16 cellular contexts compared by ENCODE assay signal in the genomic region with DNA sequence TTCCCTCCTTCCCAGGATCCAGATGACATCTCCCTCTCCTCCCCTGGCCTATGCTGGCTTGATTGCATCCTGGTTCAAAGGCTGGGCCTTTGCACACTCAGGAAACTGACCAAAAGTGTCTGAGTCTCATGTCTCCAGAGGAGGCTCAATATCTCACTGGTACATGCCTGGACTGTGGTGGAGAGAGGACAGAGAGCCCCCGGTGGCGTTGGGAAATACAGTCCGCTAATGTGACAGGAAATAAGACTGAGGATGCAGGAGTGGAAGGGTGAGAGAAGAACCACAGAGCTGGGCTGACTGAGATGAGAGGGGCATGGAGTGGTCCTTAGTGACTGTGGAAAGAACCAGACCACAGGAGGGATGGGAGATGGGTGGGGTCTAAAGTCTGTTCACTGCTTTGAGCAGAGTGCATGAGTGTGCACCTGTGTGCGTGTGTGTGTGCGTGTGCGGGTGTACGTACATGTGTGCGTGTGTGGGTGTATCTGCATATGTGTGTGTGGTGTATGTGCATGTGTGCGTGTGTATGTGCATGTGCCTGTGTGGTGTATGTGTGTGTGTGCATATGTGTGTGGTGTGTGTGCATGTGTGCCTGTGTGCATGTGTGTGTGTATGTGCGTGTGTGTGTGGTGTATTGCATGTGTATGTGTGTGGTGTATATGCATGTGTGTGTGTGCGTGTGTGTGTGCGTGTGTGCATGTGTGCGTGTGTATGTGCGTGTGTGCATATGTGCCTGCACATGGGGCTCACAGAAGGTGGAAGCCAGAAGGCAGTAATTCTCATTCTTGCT. TPM values are rescaled to one million over a fixed set of nuclear protein-coding genes. Genes with fewer than 3 reads are reported as not detected.
DNase-seq lines count a peak whose midpoint lies in the region; ATAC-seq and TF ChIP-seq lines count a peak whose summit lies in the region.
"Had no signal": no experiment of that assay in that cellular context is flagged by ENCODE, and none has a peak within 500 bp of the region (broad histone marks: within the 10 kb centered on the region; RNA-seq: fewer than 3 reads in every experiment).

No MANE protein-coding gene starts in this region.

- no peak overlapping the region for H3K4me2 ChIP-seq in trophoblast cell (ENCODE audit: low read length)
- H3K4me2 ChIP-seq: BLaER1 had no signal

- no peak overlapping the region for H2BK12ac ChIP-seq in trophoblast cell (ENCODE audit: low read length)

- peak overlapping the region; percentile 56 for H3K27ac Mint-ChIP-seq in memory B cell

- H3K4me1 Mint-ChIP-seq in memory B cell = peaks cover 43% of the 10 kb centered on the region

- no peak overlapping the region for H3K4me3 ChIP-seq in HEK293 (ENCODE audit: low read depth, low read length)
- H3K4me3 ChIP-seq in trophoblast cell (ENCODE audit: low read depth, low read length) = peak overlapping the region; percentile 62
- H3K4me3 ChIP-seq: BLaER1, Peyer's patch had no signal

- no CpG with 5 or more reads among the region's 14 CpGs for WGBS in trophoblast cell (ENCODE audit: extremely low coverage, insufficient coverage, insufficient read length)

- no peak overlapping the region for H4K12ac ChIP-seq in trophoblast cell (ENCODE audit: low read depth, low read length)

- peaks cover 33% of the 10 kb centered on the region for H3K36me3 Mint-ChIP-seq in memory B cell

- H3K9ac ChIP-seq in trophoblast cell (ENCODE audit: low read length) = no peak overlapping the region
- H3K9ac ChIP-seq: BLaER1 had no signal

- H3K27me3 Mint-ChIP-seq in memory B cell = no peaks in the 10 kb centered on the region

- H3K36me3 ChIP-seq in HEK293 (ENCODE audit: control insufficient read depth in 2 of 2, insufficient read depth in 1 of 2, low read length in 2 of 2) (no peaks in the 10 kb centered on the region), trophoblast cell (ENCODE audit: control insufficient read depth in 1 of 2, insufficient read depth in 2 of 2, low read length in 2 of 2) (no peaks in the 10 kb centered on the region)
- H3K36me3 ChIP-seq: BLaER1, Peyer's patch had no signal

- H3K18ac ChIP-seq in trophoblast cell (ENCODE audit: low read length) = no peak overlapping the region

- no peak overlapping the region for H2BK120ac ChIP-seq in trophoblast cell (ENCODE audit: insufficient read depth, low read length, poor library complexity)

- no peak for TF ChIP-seq CTCF in HEK293 (tag by site-specific recombination; IDR thresholded peaks at IDR 0.05)

- no peak overlapping the region for H2AFZ ChIP-seq in trophoblast cell (ENCODE audit: insufficient read depth, low read length, poor library complexity)

- H3K79me2 ChIP-seq in trophoblast cell (ENCODE audit: control insufficient read depth, insufficient read depth, low read length, poor library complexity) = no peaks in the 10 kb centered on the region

- H4K91ac ChIP-seq in trophoblast cell (ENCODE audit: low read depth, low read length) = no peak overlapping the region

- no peak overlapping the region for H2BK5ac ChIP-seq in trophoblast cell (ENCODE audit: low read depth, low read length, poor library complexity)

- H3K23ac ChIP-seq in trophoblast cell (ENCODE audit: low read length) = no peak overlapping the region

- H3K79me1 ChIP-seq in trophoblast cell (ENCODE audit: low read length) = peaks cover 8% of the 10 kb centered on the region

- H3K27ac ChIP-seq in HEK293 (ENCODE audit: extremely low read depth, low read depth, low read length) = no peak overlapping the region
- no peak overlapping the region for H3K27ac ChIP-seq in trophoblast cell (ENCODE audit: low read depth, low read length)
- H3K27ac ChIP-seq: BLaER1 had no signal

- H3K9me3 Mint-ChIP-seq in memory B cell = no peaks in the 10 kb centered on the region

- H2AK5ac ChIP-seq in trophoblast cell (ENCODE audit: low read length) = no peak overlapping the region

- peak overlapping the region; percentile 63 for H3K4me3 Mint-ChIP-seq in memory B cell

- DNase-seq in MV-4-11 (lab: John Stamatoyannopoulos, UW) (peak; percentile 33), memory B cell (ENCODE audit: low spot score in 2 of 2) (no peak), trophoblast cell (no peak), NCI-H526 treated with DMSO at 0.1 percent for 48 hours (lab: John Stamatoyannopoulos, UW) (no peak), NCI-H2196 (lab: John Stamatoyannopoulos, UW; ENCODE audit: unreplicated experiment) (no peak)
- DNase-seq: H7, NCI-H1105 treated with DMSO at 0.1 percent for 48 hours, NCI-H187 treated with DMSO at 0.1 percent for 48 hours, NCI-H2171, SHP77 had no signal

- H3K14ac ChIP-seq in trophoblast cell (ENCODE audit: low read length) = no peak overlapping the region

- no peaks in the 10 kb centered on the region for H3K9me3 ChIP-seq in HEK293 (ENCODE audit: control insufficient read depth, insufficient read depth, low read depth, low read length)
- H3K9me3 ChIP-seq in trophoblast cell (ENCODE audit: insufficient read depth, low read depth, low read length) = peaks cover 33% of the 10 kb centered on the region
- H3K9me3 ChIP-seq: BLaER1, Peyer's patch had no signal

- CTCF ChIA-PET in HEK293 (lab: Yijun Ruan, JAX) = interaction anchor here (0.6 kb wide), 1 partner anchor 1339 kb away, joined by 3 read pairs; no protein-coding TSS in a partner anchor

- no peaks in the 10 kb centered on the region for H3K27me3 ChIP-seq in trophoblast cell (ENCODE audit: insufficient read depth, low read length)
- H3K27me3 ChIP-seq: BLaER1, Peyer's patch had no signal

- ATAC-seq in memory B cell (ENCODE audit: low read depth) (no peak), HG03520 (IDR thresholded peaks at IDR 0.05; ENCODE audit: unreplicated experiment) (no peak)
- ATAC-seq: SK-N-SH treated with all-trans-retinoic acid at 6 μM for 48 hours had no signal

- no peak overlapping the region for H3K4ac ChIP-seq in trophoblast cell (ENCODE audit: low read depth, low read length)

- POLR2A ChIA-PET in HEK293 (lab: Yijun Ruan, JAX) = no interaction called here

- no peak overlapping the region for H4K8ac ChIP-seq in trophoblast cell (ENCODE audit: low read depth, low read length)

- H3K4me1 ChIP-seq in HEK293 (ENCODE audit: control insufficient read depth, insufficient read depth, low read length) = no peaks in the 10 kb centered on the region
- peaks cover 0 to 3% of the 10 kb centered on the region in 2 experiments for H3K4me1 ChIP-seq in trophoblast cell (ENCODE audit: control insufficient read depth in 1 of 2, insufficient read depth in 2 of 2, low read length in 2 of 2)
- H3K4me1 ChIP-seq: BLaER1, Peyer's patch had no signal

TF ChIP-seq in HEK293, 187 proteins besides CTCF, POLR2A, EP300 and RAD21:
- TF ChIP-seq ZSCAN4 (tag by site-specific recombination; IDR thresholded peaks at IDR 0.05) (peak; percentile 94), ZFP41 (tag by site-specific recombination; IDR thresholded peaks at IDR 0.05; ENCODE audit: borderline replicate concordance) (0 out of 2 replicates have a peak, but pooled peaks have one; percentile 25), ZNF707 (tag by site-specific recombination; IDR thresholded peaks at IDR 0.05) (no peak)
TF ChIP-seq in HEK293: peak in this region for 2.

RNA-seq across cellular contexts. Expression of gene SIGLEC5, which starts 1.9 kb away (rescaled TPM):
- polyA plus RNA-seq in trophoblast cell (2013) = not detected in 2 replicates
- polyA plus RNA-seq: AG04450 had no signal

RNA-seq across cellular contexts. Expression of gene SIGLEC14, which starts 18.3 kb away (rescaled TPM):
- polyA plus RNA-seq in trophoblast cell (2013) = 1.0 TPM in 2 replicates
- polyA plus RNA-seq: AG04450 had no signal

RNA-seq across cellular contexts. Expression of gene ZNF175, which starts 57.3 kb away (rescaled TPM):
- polyA plus RNA-seq in trophoblast cell (2013) = 9.4 and 9.7 TPM in 2 replicates
